ENCODE assay signal across 20 cellular contexts in the genomic region with DNA sequence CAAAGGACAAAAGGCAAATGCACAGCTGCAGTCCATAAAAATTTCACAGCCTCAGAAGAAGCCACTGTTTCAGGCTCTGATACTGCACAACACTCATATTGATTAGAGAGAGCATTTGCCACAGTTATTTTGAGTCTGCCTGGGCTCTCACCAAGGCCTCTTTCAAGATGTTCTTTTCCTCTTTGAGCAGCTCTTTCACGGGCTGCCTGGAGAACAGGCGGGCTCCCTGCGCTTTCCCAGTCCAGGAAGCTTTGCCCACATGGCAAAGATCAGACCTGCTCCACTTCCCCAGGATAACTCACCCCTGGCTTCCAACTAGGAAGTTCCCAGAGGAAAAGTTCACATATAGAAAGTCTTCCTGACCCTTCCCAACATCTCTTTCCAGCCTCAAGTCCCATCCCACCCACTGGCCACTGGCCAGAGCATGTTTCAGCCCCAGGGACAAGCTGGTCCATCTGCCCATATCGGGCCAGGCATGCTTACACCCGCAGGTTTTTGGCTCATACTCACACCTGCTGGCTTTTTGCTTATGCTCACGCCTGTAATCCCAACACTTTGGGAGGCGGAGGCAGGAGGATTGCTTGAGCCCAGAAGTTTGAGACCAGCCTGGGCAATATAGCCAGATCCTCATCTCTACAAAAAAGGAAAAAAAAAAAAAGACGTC. TPM values are rescaled to one million over a fixed set of nuclear protein-coding genes. Genes with fewer than 3 reads are reported as not detected.
A peak's percentile ranks its signal among the peaks of the same experiment; 100 is the strongest.
DNase-seq lines count a peak whose midpoint lies in the region; TF ChIP-seq lines count a peak whose summit lies in the region.
"Had no signal": no experiment of that assay in that cellular context is flagged by ENCODE, and none has a peak within 500 bp of the region (broad histone marks: within the 10 kb centered on the region; RNA-seq: fewer than 3 reads in every experiment).

No MANE protein-coding gene starts in this region.

- TF ChIP-seq CTCF in HEK293 (tag by site-specific recombination; IDR thresholded peaks at IDR 0.05) (no peak), VCaP (conservative IDR thresholded peaks at IDR 0.05) (no peak)

- H3K4me3 ChIP-seq in HEK293 (ENCODE audit: low read depth, low read length): no peak overlapping the region
- no peak overlapping the region for H3K4me3 ChIP-seq in H7 (ENCODE audit: insufficient read depth, low read depth, low read length)
- H3K4me3 ChIP-seq: BLaER1 had no signal

- peaks cover 42% of the 10 kb centered on the region for H3K27me3 ChIP-seq in H7 (ENCODE audit: control insufficient read depth, insufficient read depth, low read length)

- H3K36me3 ChIP-seq in HEK293 (ENCODE audit: control insufficient read depth in 2 of 2, insufficient read depth in 1 of 2, low read length in 2 of 2) (no peaks in the 10 kb centered on the region), H7 (replicated peaks; ENCODE audit: control insufficient read depth, insufficient read depth, low read length) (no peaks in the 10 kb centered on the region)
- H3K36me3 ChIP-seq: BLaER1 had no signal

- DNase-seq in islet precursor cell (peak; percentile 38), superior temporal gyrus (ENCODE audit: extremely low spot score) (peak; percentile 44), NCI-H2081 (lab: John Stamatoyannopoulos, UW) (no peak), H7 (no peak), RPMI8226 (no peak)
- DNase-seq: Calu3; CD4-positive, alpha-beta memory T cell; DMS79; IMR-90; Karpas-422; NCI-H1417 treated with DMSO at 0.1 percent for 48 hours; NCI-H187 treated with DMSO at 0.1 percent for 48 hours; NCI-H446 treated with DMSO at 0.1 percent for 48 hours; SHP77 treated with DMSO at 0.1 percent for 48 hours had no signal

- H3K4me1 ChIP-seq in HEK293 (ENCODE audit: control insufficient read depth, insufficient read depth, low read length): peaks cover 3% of the 10 kb centered on the region; the same call in 1 of the 2 replicates

- H3K9me3 ChIP-seq in HEK293 (ENCODE audit: control insufficient read depth, insufficient read depth, low read depth, low read length): no peaks in the 10 kb centered on the region
- H3K9me3 ChIP-seq: BLaER1 had no signal

- H3K27ac ChIP-seq in HEK293 (ENCODE audit: extremely low read depth, low read depth, low read length) (no peak overlapping the region), VCaP (peak overlapping the region; percentile 90; the same call in 1 of the 2 replicates)
- H3K27ac ChIP-seq: BLaER1, HL-60 had no signal

- CTCF ChIA-PET in HEK293 (lab: Yijun Ruan, JAX): interaction anchor here (1.2 to 3.2 kb wide), 4 partner anchors 11 to 110 kb away, joined by 3 to 15 read pairs (median 8); no protein-coding TSS in a partner anchor

- POLR2A ChIA-PET in HEK293 (lab: Yijun Ruan, JAX): interaction anchor here (0.6 kb wide), 1 partner anchor 422 kb away, joined by 4 read pairs; no protein-coding TSS in a partner anchor

TF ChIP-seq in HEK293, 187 proteins besides CTCF, POLR2A, EP300 and RAD21:
- TF ChIP-seq BCL11A (tag by site-specific recombination; IDR thresholded peaks at IDR 0.05; ENCODE audit: low read depth) (no peak), ZNF121 (tag by site-specific recombination; IDR thresholded peaks at IDR 0.05) (0 out of 2 replicates have a peak, but pooled peaks have one; percentile 31)

RNA-seq across cellular contexts. Expression of gene SLIT1, which starts 3.3 kb away (rescaled TPM):
- total RNA-seq in H7 (2014; rRNA removed; shearing (Covaris generic)): 0.28 and 1.6 TPM in 2 replicates
- total RNA-seq: Calu3, HT1080, MCF 10A had no signal

Comparison
In these comparisons a context has a peak if more than half of its experiments do, and no peak if none do; other contexts are left out.
1. DNase-seq: peak in islet precursor cell (single experiment) and superior temporal gyrus (single experiment); none in NCI-H2081 (0 of 2), H7 (single experiment) and RPMI8226 (single experiment).